25 cellular contexts compared by ENCODE assay signal in genomic region chr20:44596876-44597275, GRCh38. TPM values are rescaled to one million over a fixed set of nuclear protein-coding genes. Genes with fewer than 3 reads are reported as not detected.
DNase-seq lines count a peak whose midpoint lies in the region; ATAC-seq and TF ChIP-seq lines count a peak whose summit lies in the region.
"Had no signal": no experiment of that assay in that cellular context is flagged by ENCODE, and none has a peak within 500 bp of the region (broad histone marks: within the 10 kb centered on the region; RNA-seq: fewer than 3 reads in every experiment).

No MANE protein-coding gene starts in this region.

- 79 to 90% methylated on average over 3 of the region's 3 CpGs for WGBS in lung, 2 donors

- H3K27ac ChIP-seq in Panc1 (ENCODE audit: low read length) = peak overlapping the region; percentile 10
- H3K27ac ChIP-seq in lung (ENCODE audit: low read depth in 1 of 2, low read length in 1 of 2) = peak overlapping the region; percentile 35 to 73
- peak overlapping the region; percentile 93 for H3K27ac ChIP-seq in subcutaneous abdominal adipose tissue (ENCODE audit: low read depth, low read length)
- H3K27ac ChIP-seq: 22Rv1, VCaP had no signal

- no peak for TF ChIP-seq CTCF in Panc1 (IDR thresholded peaks at IDR 0.05)
- TF ChIP-seq CTCF in lung (IDR thresholded peaks at IDR 0.05; ENCODE audit: control extremely low read depth, extremely low read depth) = no peak

- no peaks in the 10 kb centered on the region for H3K27me3 Mint-ChIP-seq in activated CD4-positive, alpha-beta T cell treated with anti-CD3 and anti-CD28 coated beads, Interleukin-2, amount 10 ng/mL, durations not matched to agents 7 days and 5 days
- no peaks in the 10 kb centered on the region for H3K27me3 Mint-ChIP-seq in activated CD4-positive, alpha-beta T cell treated with anti-CD3 and anti-CD28 coated beads for 36 hours

- no peaks in the 10 kb centered on the region for H3K9me3 Mint-ChIP-seq in activated CD4-positive, alpha-beta T cell treated with anti-CD3 and anti-CD28 coated beads, Interleukin-2, amount 10 ng/mL, durations not matched to agents 7 days and 5 days
- no peaks in the 10 kb centered on the region for H3K9me3 Mint-ChIP-seq in activated CD4-positive, alpha-beta T cell treated with anti-CD3 and anti-CD28 coated beads for 36 hours (ENCODE audit: low read depth)
- H3K9me3 Mint-ChIP-seq: activated naive CD4-positive, alpha-beta T cell treated with anti-CD3 and anti-CD28 coated beads for 36 hours; natural killer cell had no signal

- no peaks in the 10 kb centered on the region for H3K27me3 ChIP-seq in Panc1 (ENCODE audit: control insufficient read depth, insufficient read depth, low read length)
- no peaks in the 10 kb centered on the region for H3K27me3 ChIP-seq in lung (ENCODE audit: control insufficient read depth, insufficient read depth)
- no peaks in the 10 kb centered on the region for H3K27me3 ChIP-seq in subcutaneous abdominal adipose tissue (ENCODE audit: control insufficient read depth in 5 of 5, insufficient read depth in 4 of 5, low read length in 5 of 5)
- H3K27me3 ChIP-seq: BE2C, thyroid gland had no signal

- H3K27ac Mint-ChIP-seq in activated CD4-positive, alpha-beta T cell treated with anti-CD3 and anti-CD28 coated beads, Interleukin-2, amount 10 ng/mL, durations not matched to agents 7 days and 5 days = peak overlapping the region; percentile 31
- no peak overlapping the region for H3K27ac Mint-ChIP-seq in activated CD4-positive, alpha-beta T cell treated with anti-CD3 and anti-CD28 coated beads for 36 hours
- H3K27ac Mint-ChIP-seq: activated naive CD4-positive, alpha-beta T cell treated with anti-CD3 and anti-CD28 coated beads for 36 hours had no signal

- CTCF ChIA-PET in activated CD4-positive, alpha-beta T cell treated with anti-CD3 and anti-CD28 coated beads, Interleukin-2, amount 10 ng/mL, durations not matched to agents 7 days and 5 days (lab: Charles Lee) = interaction anchor here (0.5 to 2.4 kb wide), 2 partner anchors 12 to 33 kb away, joined by 5 to 19 read pairs; no protein-coding TSS in a partner anchor
- CTCF ChIA-PET in activated CD4-positive, alpha-beta T cell treated with anti-CD3 and anti-CD28 coated beads for 36 hours (lab: Charles Lee) = interaction anchor here (1.0 to 4.1 kb wide), 4 partner anchors 9 to 213 kb away, joined by 3 to 32 read pairs (median 4); no protein-coding TSS in a partner anchor
- CTCF ChIA-PET in Panc1 (lab: Charles Lee) = interaction anchor here (0.6 kb wide), 1 partner anchor 213 kb away, joined by 4 read pairs; no protein-coding TSS in a partner anchor

- no peaks in the 10 kb centered on the region for H3K36me3 Mint-ChIP-seq in activated CD4-positive, alpha-beta T cell treated with anti-CD3 and anti-CD28 coated beads, Interleukin-2, amount 10 ng/mL, durations not matched to agents 7 days and 5 days (ENCODE audit: low read depth)
- H3K36me3 Mint-ChIP-seq in activated CD4-positive, alpha-beta T cell treated with anti-CD3 and anti-CD28 coated beads for 36 hours (ENCODE audit: low read depth) = no peaks in the 10 kb centered on the region
- H3K36me3 Mint-ChIP-seq: natural killer cell had no signal

- peaks cover 28% of the 10 kb centered on the region for H3K4me1 Mint-ChIP-seq in activated CD4-positive, alpha-beta T cell treated with anti-CD3 and anti-CD28 coated beads, Interleukin-2, amount 10 ng/mL, durations not matched to agents 7 days and 5 days
- peaks cover 16% of the 10 kb centered on the region for H3K4me1 Mint-ChIP-seq in activated CD4-positive, alpha-beta T cell treated with anti-CD3 and anti-CD28 coated beads for 36 hours

- H3K36me3 ChIP-seq in Panc1 (ENCODE audit: control insufficient read depth, insufficient read depth, low read length) = no peaks in the 10 kb centered on the region
- peaks cover 0 to 4% of the 10 kb centered on the region in 2 donors for H3K36me3 ChIP-seq in lung (ENCODE audit: control insufficient read depth in 2 of 2, insufficient read depth in 2 of 2, low read length in 2 of 2)
- peaks cover 0 to 9% (median 7%) of the 10 kb centered on the region in 5 donors for H3K36me3 ChIP-seq in subcutaneous abdominal adipose tissue (ENCODE audit: control insufficient read depth in 5 of 5, insufficient read depth in 5 of 5, low read length in 5 of 5)
- H3K36me3 ChIP-seq: BE2C had no signal

- H3K9me3 ChIP-seq in Panc1 (ENCODE audit: control insufficient read depth, insufficient read depth, low read depth, low read length) (no peaks in the 10 kb centered on the region), lung (ENCODE audit: control insufficient read depth in 2 of 2, insufficient read depth in 1 of 2, low read length in 1 of 2) (no peaks in the 10 kb centered on the region), subcutaneous abdominal adipose tissue (ENCODE audit: control insufficient read depth in 5 of 5, low read length in 5 of 5) (no peaks in the 10 kb centered on the region)
- H3K9me3 ChIP-seq: BE2C, thyroid gland had no signal

- in situ Hi-C loops in Panc1 (cut with HindIII; ENCODE audit: low pct_unique_long_range_greater_than_20kb, low sequenced_read_pairs) = no loop called here

- H3K4me1 ChIP-seq in Panc1 (ENCODE audit: control insufficient read depth, insufficient read depth, low read length) = peaks cover 34% of the 10 kb centered on the region
- H3K4me1 ChIP-seq in lung (ENCODE audit: control insufficient read depth in 2 of 2, insufficient read depth in 2 of 2, low read length in 2 of 2) = peaks cover 44 to 64% of the 10 kb centered on the region in 2 donors
- H3K4me1 ChIP-seq in subcutaneous abdominal adipose tissue (ENCODE audit: control insufficient read depth in 5 of 5, insufficient read depth in 5 of 5, low read length in 5 of 5) = peaks cover 17 to 76% (median 63%) of the 10 kb centered on the region in 5 donors
- H3K4me1 ChIP-seq: BE2C had no signal

- no TSS peak for BruUV-seq in Panc1 (replicated peaks; lab: Mats Ljungman, UMichigan)

- no peak overlapping the region for H3K9ac ChIP-seq in subcutaneous abdominal adipose tissue (ENCODE audit: low read length in 5 of 5)

- intact Hi-C loops in activated CD4-positive, alpha-beta T cell treated with anti-CD3 and anti-CD28 coated beads for 36 hours (cut with DNase I, micrococcal nuclease) = no loop called here
- intact Hi-C loops in Panc1 (cut with micrococcal nuclease; ENCODE audit: unreplicated experiment) = no loop called here

- H3K4me3 Mint-ChIP-seq in activated CD4-positive, alpha-beta T cell treated with anti-CD3 and anti-CD28 coated beads, Interleukin-2, amount 10 ng/mL, durations not matched to agents 7 days and 5 days = no peak overlapping the region
- no peak overlapping the region for H3K4me3 Mint-ChIP-seq in activated CD4-positive, alpha-beta T cell treated with anti-CD3 and anti-CD28 coated beads for 36 hours
- H3K4me3 Mint-ChIP-seq: activated naive CD4-positive, alpha-beta T cell treated with anti-CD3 and anti-CD28 coated beads for 36 hours; natural killer cell had no signal

- POLR2A ChIA-PET in activated CD4-positive, alpha-beta T cell treated with anti-CD3 and anti-CD28 coated beads, Interleukin-2, amount 10 ng/mL, durations not matched to agents 7 days and 5 days (lab: Charles Lee) = no interaction called here
- POLR2A ChIA-PET in activated CD4-positive, alpha-beta T cell treated with anti-CD3 and anti-CD28 coated beads for 36 hours (lab: Charles Lee) = no interaction called here
- POLR2A ChIA-PET in Panc1 (lab: Charles Lee) = no interaction called here

- no peak for ATAC-seq in activated CD4-positive, alpha-beta T cell treated with anti-CD3 and anti-CD28 coated beads for 36 hours
- no peak for ATAC-seq in Panc1
- no peak for ATAC-seq in lung (ENCODE audit: insufficient read depth, low FRiP score)
- ATAC-seq in HG03139 (IDR thresholded peaks at IDR 0.05; ENCODE audit: unreplicated experiment) = no peak
- ATAC-seq: natural killer cell had no signal

- H3K4me3 ChIP-seq in Panc1 (ENCODE audit: low read depth in 2 of 2, low read length in 2 of 2) = no peak overlapping the region
- H3K4me3 ChIP-seq in lung = no peak overlapping the region
- no peak overlapping the region for H3K4me3 ChIP-seq in subcutaneous abdominal adipose tissue (ENCODE audit: low read depth in 1 of 5, low read length in 5 of 5)
- H3K4me3 ChIP-seq: thyroid gland had no signal

- DNase-seq in activated CD4-positive, alpha-beta T cell treated with anti-CD3 and anti-CD28 coated beads, Interleukin-2, amount 10 ng/mL, durations not matched to agents 7 days and 5 days = no peak
- DNase-seq in activated CD4-positive, alpha-beta T cell treated with anti-CD3 and anti-CD28 coated beads for 36 hours = no peak
- no peak for DNase-seq in Panc1 (ENCODE audit: low read depth, low spot score)
- no peak for DNase-seq in lung (ENCODE audit: low spot score)
- DNase-seq in NCI-H510A (lab: John Stamatoyannopoulos, UW) = no peak
- no peak for DNase-seq in effector CD8-positive, alpha-beta T cell (lab: John Stamatoyannopoulos, UW)
- DNase-seq: activated CD4-positive, alpha-beta T cell treated with anti-CD3 and anti-CD28 coated beads, Interleukin-2, amount 50 U/mL, for 48 hours; activated naive CD4-positive, alpha-beta T cell treated with anti-CD3 and anti-CD28 coated beads for 36 hours; activated T-cell treated with anti-CD3 and anti-CD28 coated beads, Interleukin-2, amount 50 U/mL, for 1 hour; BE2C; GOT3; hippocampal formation; mesendoderm; natural killer cell; NCI-H1417; NCI-H524 treated with DMSO at 0.1 percent for 48 hours; OCI-M1; posterior cingulate gyrus; small intestine; T-helper 2 cell; thyroid gland had no signal

RNA-seq across cellular contexts. Expression of gene PKIG, which starts 14.5 kb away (rescaled TPM):
- 1 to 10 TPM; 3.3 to 5.1 TPM for total RNA-seq in activated CD4-positive, alpha-beta T cell treated with anti-CD3 and anti-CD28 coated beads, Interleukin-2, amount 10 ng/mL, durations not matched to agents 7 days and 5 days
- 1 to 10 TPM; 4.5 to 4.6 TPM for total RNA-seq in activated CD4-positive, alpha-beta T cell treated with anti-CD3 and anti-CD28 coated beads for 36 hours
- 66.3 TPM for total RNA-seq in Panc1 (2021; ENCODE audit: unreplicated experiment)
- polyA plus RNA-seq in Panc1 (2012; ENCODE audit: insufficient read length) = 91.5 TPM
- 10 to 100 TPM; 45.7 to 62.7 TPM for total RNA-seq in lung
- 10 to 100 TPM; 63.2 to 67.8 TPM for polyA plus RNA-seq in lung

RNA-seq across cellular contexts. Expression of gene ADA, which starts 54.6 kb away (rescaled TPM):
- 100 to 1,000 TPM; 103 to 107 TPM for total RNA-seq in activated CD4-positive, alpha-beta T cell treated with anti-CD3 and anti-CD28 coated beads, Interleukin-2, amount 10 ng/mL, durations not matched to agents 7 days and 5 days
- 10 to 100 TPM; 33.8 to 37.8 TPM for total RNA-seq in activated CD4-positive, alpha-beta T cell treated with anti-CD3 and anti-CD28 coated beads for 36 hours
- total RNA-seq in Panc1 (2021; ENCODE audit: unreplicated experiment) (53.8 TPM), lung (1 to 10 TPM; 6.2 to 9.8 TPM)
- 65.5 TPM for polyA plus RNA-seq in Panc1 (2012; ENCODE audit: insufficient read length)
- 10 to 100 TPM in 1 of 2 donors, 1 to 10 TPM in 1; 4.2 to 55.2 TPM for polyA plus RNA-seq in lung

Comparison
In these comparisons a context has a peak if more than half of its experiments do, and no peak if none do; other contexts are left out.
1. H3K27ac ChIP-seq: peak in every context shown above with its lines; median percentile 93 in subcutaneous abdominal adipose tissue; 54 in lung; 10 in Panc1.
2. RNA of gene PKIG, which starts 14.5 kb away (total RNA-seq): 66.3 TPM in Panc1 (single experiment) and 45.7 to 62.7 TPM in lung; 3.3 to 5.1 TPM in activated CD4-positive, alpha-beta T cell treated with anti-CD3 and anti-CD28 coated beads, Interleukin-2, amount 10 ng/mL, durations not matched to agents 7 days and 5 days and 4.5 to 4.6 TPM in activated CD4-positive, alpha-beta T cell treated with anti-CD3 and anti-CD28 coated beads for 36 hours; every median in the first group is over 4 times any median in the second.